ENCODE assay signal across 17 cellular contexts in the genomic region with DNA sequence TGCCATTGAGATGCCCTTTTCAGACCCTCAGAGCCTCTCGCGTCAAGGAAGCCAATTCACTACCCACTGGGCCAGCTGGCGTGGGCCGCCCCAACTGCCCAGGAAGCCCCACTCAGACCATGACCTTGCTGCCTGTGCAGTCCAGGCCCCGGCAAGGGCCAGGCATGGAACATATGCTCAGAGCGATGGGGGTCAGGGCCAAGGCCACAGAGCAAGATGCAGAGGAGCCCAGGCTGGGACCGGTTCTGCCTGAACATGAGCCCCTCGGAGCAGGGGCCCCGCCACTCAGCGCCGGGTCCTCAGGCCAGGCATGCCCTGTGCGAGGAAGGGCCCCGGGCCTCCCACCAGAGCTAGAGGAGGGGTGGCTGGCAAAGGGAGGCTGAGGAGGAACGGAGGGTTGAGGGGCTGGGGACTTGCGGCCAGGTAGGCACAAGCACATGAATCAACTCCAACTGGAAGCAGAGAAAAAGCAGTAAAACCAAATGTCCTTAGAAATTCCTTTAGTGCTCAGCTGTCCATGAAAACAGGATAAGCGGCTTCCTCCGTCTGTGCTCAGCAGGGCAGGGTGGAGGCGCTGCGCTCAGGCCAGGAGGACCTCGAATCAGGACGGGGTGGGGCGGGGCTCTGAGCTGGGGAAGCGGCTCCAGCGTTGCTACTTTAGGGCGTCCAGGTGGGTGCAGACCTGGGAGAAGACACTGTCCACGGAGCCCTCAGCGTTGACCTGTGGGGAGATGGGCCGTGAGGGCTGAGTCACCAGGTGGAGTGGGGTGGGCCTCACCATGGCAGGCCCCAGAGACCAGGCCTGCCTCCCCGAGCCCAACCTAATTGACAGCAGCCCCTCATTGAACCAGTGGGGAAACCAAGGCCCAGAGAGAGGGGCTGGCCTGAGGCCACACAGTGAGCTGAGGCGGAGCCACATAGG. TPM values are rescaled to one million over a fixed set of nuclear protein-coding genes. Genes with fewer than 3 reads are reported as not detected.
DNase-seq lines count a peak whose midpoint lies in the region; ATAC-seq, FAIRE-seq and TF ChIP-seq lines count a peak whose summit lies in the region.
"Had no signal": no experiment of that assay in that cellular context is flagged by ENCODE, and none has a peak within 500 bp of the region (broad histone marks: within the 10 kb centered on the region; RNA-seq: fewer than 3 reads in every experiment).

No MANE protein-coding gene starts in this region.

- H3K9me3 ChIP-seq in kidney (ENCODE audit: control insufficient read depth in 1 of 2, low read length in 2 of 2) (no peaks in the 10 kb centered on the region), gastrocnemius medialis (no peaks in the 10 kb centered on the region)
- no peaks in the 10 kb centered on the region for H3K9me3 ChIP-seq in CD4-positive, alpha-beta memory T cell (ENCODE audit: control insufficient read depth in 1 of 2, low read length in 2 of 2)

- peaks cover 19 to 27% (median 21%) of the 10 kb centered on the region in 4 donors for H3K4me1 Mint-ChIP-seq in CD4-positive, alpha-beta memory T cell

- TF ChIP-seq CTCF in kidney (IDR thresholded peaks at IDR 0.05; ENCODE audit: borderline replicate concordance, extremely low read depth, insufficient read depth) (no peak), gastrocnemius medialis (IDR thresholded peaks at IDR 0.05 in 4 of 5, conservative IDR thresholded peaks at IDR 0.05 in 1 of 5) (no peak)

- peaks cover 1 to 9% of the 10 kb centered on the region in 2 donors for H3K36me3 Mint-ChIP-seq in CD4-positive, alpha-beta memory T cell

- FAIRE-seq in kidney (lab: Jason Lieb, UNC) = no peak
- FAIRE-seq: TTC549 had no signal

- no peaks in the 10 kb centered on the region for H3K9me3 Mint-ChIP-seq in CD4-positive, alpha-beta memory T cell
- H3K9me3 Mint-ChIP-seq: nephron had no signal

- no peak overlapping the region for H3K4me3 ChIP-seq in H7 (ENCODE audit: insufficient read depth, low read depth, low read length)
- no peak overlapping the region for H3K4me3 ChIP-seq in kidney (ENCODE audit: low read length in 2 of 2)
- no peak overlapping the region for H3K4me3 ChIP-seq in gastrocnemius medialis
- H3K4me3 ChIP-seq in CD4-positive, alpha-beta memory T cell (ENCODE audit: low read length in 2 of 2) = no peak overlapping the region

- in situ Hi-C loops in gastrocnemius medialis (cut with MboI; ENCODE audit: low sequenced_read_pairs in 4 of 4) = loop anchor here in 1 of 4 donors (10.0 kb wide), 1 partner anchor 63 kb away; a partner anchor contains a TSS

- H3K36me3 ChIP-seq in H7 (replicated peaks; ENCODE audit: control insufficient read depth, insufficient read depth, low read length) (no peaks in the 10 kb centered on the region), kidney (ENCODE audit: control insufficient read depth in 1 of 2, insufficient read depth in 2 of 2, low read length in 2 of 2) (peaks cover 0 to 3% of the 10 kb centered on the region in 2 donors), gastrocnemius medialis (peaks cover 0 to 49% of the 10 kb centered on the region in 2 donors)
- peaks cover 5% of the 10 kb centered on the region for H3K36me3 ChIP-seq in CD4-positive, alpha-beta memory T cell (ENCODE audit: insufficient read depth, low read length)

- H3K27ac Mint-ChIP-seq in CD4-positive, alpha-beta memory T cell = peak overlapping the region in 1 of 7 donors; percentile 71

- ATAC-seq in gastrocnemius medialis (no peak), HG02610 (IDR thresholded peaks at IDR 0.05; ENCODE audit: unreplicated experiment) (no peak)

- H3K27me3 ChIP-seq in H7 (ENCODE audit: control insufficient read depth, insufficient read depth, low read length) = no peaks in the 10 kb centered on the region
- no peaks in the 10 kb centered on the region for H3K27me3 ChIP-seq in gastrocnemius medialis
- H3K27me3 ChIP-seq in CD4-positive, alpha-beta memory T cell (ENCODE audit: insufficient read depth, low read length) = no peaks in the 10 kb centered on the region

- intact Hi-C loops in kidney (cut with DNase I) (no loop called here), gastrocnemius medialis (cut with DNase I; ENCODE audit: low total_unique reads) (no loop called here)
- intact Hi-C loops in CD4-positive, alpha-beta memory T cell (cut with micrococcal nuclease) = loop anchor here (5.0 kb wide), 1 partner anchor 65 kb away; a partner anchor contains a TSS

- H3K9ac ChIP-seq in kidney (ENCODE audit: low read length in 2 of 2) = no peak overlapping the region

- CTCF ChIA-PET in CD4-positive, alpha-beta memory T cell (lab: Charles Lee; ENCODE audit: partially characterized antibody) = interaction anchor here (1.0 to 5.7 kb wide), 7 partner anchors 54 to 280 kb away, joined by 3 to 47 read pairs (median 5); a partner anchor contains a TSS

- peaks cover 4 to 19% of the 10 kb centered on the region in 2 donors for H3K4me1 ChIP-seq in kidney (ENCODE audit: control insufficient read depth in 1 of 2, insufficient read depth in 1 of 2, low read depth in 1 of 2, low read length in 2 of 2)
- peaks cover 4 to 20% of the 10 kb centered on the region in 2 donors for H3K4me1 ChIP-seq in gastrocnemius medialis
- peaks cover 26% of the 10 kb centered on the region for H3K4me1 ChIP-seq in CD4-positive, alpha-beta memory T cell (ENCODE audit: insufficient read depth, low read length)

- DNase-seq in H7 (peak; percentile 72), dermis blood vessel endothelial cell (peak; percentile 80), kidney (no peak), gastrocnemius medialis (no peak), COLO829 (ENCODE audit: low spot score) (no peak), UCSD-AML1 (lab: John Stamatoyannopoulos, UW; ENCODE audit: unreplicated experiment) (no peak)
- no peak for DNase-seq in CD4-positive, alpha-beta memory T cell
- DNase-seq: activated CD4-positive, alpha-beta T cell treated with anti-CD3 and anti-CD28 coated beads, Interleukin-2, amount 50 U/mL, for 1 hour; activated CD8-positive, alpha-beta memory T cell treated with anti-CD3 and anti-CD28 coated beads, Interleukin-2, amount 50 U/mL, for 48 hours; activated gamma-delta T cell; DMS79; glutamatergic neuron; NCI-H1105 treated with DMSO at 0.1 percent for 48 hours; NCI-H524 treated with DMSO at 0.1 percent for 48 hours had no signal

- H3K27ac ChIP-seq in kidney (ENCODE audit: low read depth in 2 of 2, low read length in 2 of 2) (peak overlapping the region; percentile 60 to 67), gastrocnemius medialis (peak overlapping the region; percentile 10 to 77 (median 69))
- H3K27ac ChIP-seq in CD4-positive, alpha-beta memory T cell (ENCODE audit: low read depth, low read length) = no peak overlapping the region

- no peaks in the 10 kb centered on the region for H3K27me3 Mint-ChIP-seq in CD4-positive, alpha-beta memory T cell

- no peak for TF ChIP-seq POLR2A in gastrocnemius medialis (IDR thresholded peaks at IDR 0.05)

- no peak overlapping the region for H3K4me3 Mint-ChIP-seq in CD4-positive, alpha-beta memory T cell
- H3K4me3 Mint-ChIP-seq: nephron had no signal

- POLR2A ChIA-PET in CD4-positive, alpha-beta memory T cell (lab: Charles Lee; ENCODE audit: partially characterized antibody) = no interaction called here

RNA-seq across cellular contexts. Expression of a gene that starts 9.9 kb away (rescaled TPM):
- 18.5 and 20.4 TPM in 2 replicates for total RNA-seq in H7 (2014; rRNA removed; shearing (Covaris generic))
- total RNA-seq in dermis blood vessel endothelial cell (22.0 and 42.2 TPM in 2 replicates), kidney (77.9 TPM), gastrocnemius medialis (100 to 1,000 TPM; 240 to 489 (median 359) TPM)
- polyA plus RNA-seq in kidney (ENCODE audit: insufficient read depth, low read depth, low replicate concordance) = 185 TPM
- 10 to 100 TPM; 58.1 to 62.7 TPM for total RNA-seq in CD4-positive, alpha-beta memory T cell
- polyA plus RNA-seq in CD4-positive, alpha-beta memory T cell = under 1 TPM in 1 of 2 donors, not detected in 1; 0.53 TPM

RNA-seq across cellular contexts. Expression of a gene that starts 13.2 kb away (rescaled TPM):
- total RNA-seq in H7 (2014; rRNA removed; shearing (Covaris generic)) = 1.4 and 1.8 TPM in 2 replicates
- total RNA-seq in dermis blood vessel endothelial cell (84.2 and 165 TPM in 2 replicates), kidney (135 TPM), gastrocnemius medialis (10 to 100 TPM; 27.4 to 49.8 (median 32.6) TPM)
- polyA plus RNA-seq in kidney (ENCODE audit: insufficient read depth, low read depth, low replicate concordance) = 158 TPM
- 10 to 100 TPM; 13.7 to 13.8 TPM for total RNA-seq in CD4-positive, alpha-beta memory T cell
- polyA plus RNA-seq in CD4-positive, alpha-beta memory T cell = 1 to 10 TPM; 2.0 to 4.2 TPM

RNA-seq across cellular contexts. Expression of a gene that starts 31.8 kb away (rescaled TPM):
- 30.6 and 37.4 TPM in 2 replicates for total RNA-seq in H7 (2014; rRNA removed; shearing (Covaris generic))
- total RNA-seq in dermis blood vessel endothelial cell (33.2 and 44.8 TPM in 2 replicates), kidney (74.6 TPM), gastrocnemius medialis (10 to 100 TPM; 46.7 to 69.3 (median 56.9) TPM)
- polyA plus RNA-seq in kidney (ENCODE audit: insufficient read depth, low read depth, low replicate concordance) = 75.0 TPM
- 100 to 1,000 TPM; 125 to 127 TPM for total RNA-seq in CD4-positive, alpha-beta memory T cell
- 10 to 100 TPM; 45.2 to 45.6 TPM for polyA plus RNA-seq in CD4-positive, alpha-beta memory T cell

RNA-seq across cellular contexts. Expression of a gene that starts 49.2 kb away (rescaled TPM):
- total RNA-seq in H7 (2014; rRNA removed; shearing (Covaris generic)) = 18.5 and 24.6 TPM in 2 replicates
- total RNA-seq in dermis blood vessel endothelial cell (50.0 and 98.0 TPM in 2 replicates), kidney (31.4 TPM), gastrocnemius medialis (10 to 100 TPM; 11.2 to 48.4 (median 23.6) TPM)
- 31.6 TPM for polyA plus RNA-seq in kidney (ENCODE audit: insufficient read depth, low read depth, low replicate concordance)
- total RNA-seq in CD4-positive, alpha-beta memory T cell = 10 to 100 TPM; 35.7 to 38.1 TPM
- polyA plus RNA-seq in CD4-positive, alpha-beta memory T cell = 10 to 100 TPM; 10.2 to 18.5 TPM

Comparison
In these comparisons a context has a peak if more than half of its experiments do, and no peak if none do; other contexts are left out.
1. DNase-seq: peak in H7 (single experiment) and dermis blood vessel endothelial cell (single experiment); none in kidney (single experiment), gastrocnemius medialis (0 of 2), COLO829 (single experiment), UCSD-AML1 (single experiment) and CD4-positive, alpha-beta memory T cell (0 of 5).